In the genomic region with DNA sequence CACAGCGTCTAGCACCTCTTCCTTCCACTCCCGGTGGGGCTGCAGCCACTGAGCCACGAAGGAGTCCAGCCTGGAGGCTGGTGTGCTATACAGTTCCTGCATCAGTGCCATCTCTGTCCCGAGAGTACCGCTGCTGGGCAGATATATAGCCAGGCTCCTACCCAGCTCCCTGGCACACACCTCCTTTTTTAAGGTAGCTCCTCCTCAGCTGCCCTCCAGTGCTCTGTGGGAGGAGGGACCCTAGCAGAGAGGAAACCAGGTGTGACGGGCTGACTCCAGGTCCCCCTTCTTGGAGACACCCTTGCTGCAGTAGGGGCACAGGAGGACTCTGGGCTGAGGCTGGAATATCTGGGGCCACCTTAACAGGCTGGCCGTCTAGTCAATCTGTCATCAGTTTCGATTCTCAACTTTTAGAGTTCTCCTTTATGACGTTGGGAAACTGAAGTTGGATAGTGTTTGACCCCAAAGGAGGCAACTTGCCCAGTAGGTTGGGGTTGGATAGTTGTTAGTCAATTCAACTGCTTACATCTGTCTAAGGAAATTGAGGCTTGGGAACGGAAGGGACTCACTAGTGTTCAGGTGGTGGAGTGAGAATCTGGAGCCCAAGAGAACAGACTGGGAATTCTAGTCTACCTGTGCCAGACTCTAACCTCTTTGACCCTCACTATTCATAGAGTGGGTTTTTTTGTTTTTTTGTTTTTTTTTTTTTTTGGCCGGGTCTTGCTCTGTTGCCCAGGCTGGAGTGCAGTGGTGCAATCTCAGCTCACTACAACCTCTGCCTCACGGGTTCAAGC, we compare ENCODE assay signal across 8 cellular contexts. TPM values are rescaled to one million over a fixed set of nuclear protein-coding genes. Genes with fewer than 3 reads are reported as not detected.
A peak's percentile ranks its signal among the peaks of the same experiment; 100 is the strongest.
DNase-seq lines count a peak whose midpoint lies in the region; ATAC-seq and TF ChIP-seq lines count a peak whose summit lies in the region.

TSS of gene OASL (minus strand) at position 386 of the 794 bp plus-strand sequence. CDS start at position 111, 275 bp downstream.

- H3K4me1 Mint-ChIP-seq in activated CD4-positive, alpha-beta T cell treated with anti-CD3 and anti-CD28 coated beads, Interleukin-2, amount 10 ng/mL, durations not matched to agents 7 days and 5 days: peaks cover 46% of the 10 kb centered on the region

- peak within 1 kb of the TSS; percentile 94 for H3K27ac Mint-ChIP-seq in activated CD4-positive, alpha-beta T cell treated with anti-CD3 and anti-CD28 coated beads, Interleukin-2, amount 10 ng/mL, durations not matched to agents 7 days and 5 days

- peak within 1 kb of the TSS; percentile 98 for H3K4me2 ChIP-seq in osteoblast (ENCODE audit: insufficient read depth, low read length)

- CTCF ChIA-PET in activated CD4-positive, alpha-beta T cell treated with anti-CD3 and anti-CD28 coated beads, Interleukin-2, amount 10 ng/mL, durations not matched to agents 7 days and 5 days (lab: Charles Lee): interaction anchor here (0.6 to 2.6 kb wide), 5 partner anchors 12 to 84 kb away, joined by 3 to 17 read pairs (median 3); no protein-coding TSS in a partner anchor

- POLR2A ChIA-PET in activated CD4-positive, alpha-beta T cell treated with anti-CD3 and anti-CD28 coated beads, Interleukin-2, amount 10 ng/mL, durations not matched to agents 7 days and 5 days (lab: Charles Lee): interaction anchor here (0.6 to 1.0 kb wide), 3 partner anchors 21 to 154 kb away, joined by 4 read pairs; no protein-coding TSS in a partner anchor

- no peaks in the 10 kb centered on the region for H4K20me1 ChIP-seq in osteoblast (ENCODE audit: insufficient read depth, low read length)

- H3K4me3 Mint-ChIP-seq in activated CD4-positive, alpha-beta T cell treated with anti-CD3 and anti-CD28 coated beads, Interleukin-2, amount 10 ng/mL, durations not matched to agents 7 days and 5 days: peak within 1 kb of the TSS; percentile 98

- H2AFZ ChIP-seq in osteoblast (ENCODE audit: low read length): peak within 1 kb of the TSS; percentile 98

- H3K4me3 ChIP-seq in endocrine pancreas (ENCODE audit: control insufficient read depth, insufficient read depth, low read length): peak within 1 kb of the TSS; percentile 72
- H3K4me3 ChIP-seq in osteoblast (ENCODE audit: insufficient read depth, low read length): peak within 1 kb of the TSS; percentile 76

- H3K9ac ChIP-seq in endocrine pancreas (ENCODE audit: control insufficient read depth, insufficient read depth, low read length): peak within 1 kb of the TSS; percentile 22

- DNase-seq in AG20443 (ENCODE audit: low spot score) (peak; percentile 45), HK-2 (ENCODE audit: unreplicated experiment) (peak; percentile 7), osteoblast (ENCODE audit: insufficient read length, low spot score, missing footprints) (peak; percentile 83), NCI-H774 (lab: John Stamatoyannopoulos, UW) (no peak)
- DNase-seq in activated CD4-positive, alpha-beta T cell treated with anti-CD3 and anti-CD28 coated beads, Interleukin-2, amount 10 ng/mL, durations not matched to agents 7 days and 5 days: peak; percentile 75

- H3K4me1 ChIP-seq in endocrine pancreas (ENCODE audit: control insufficient read depth, insufficient read depth, low read length): no peaks in the 10 kb centered on the region
- peaks cover 36% of the 10 kb centered on the region for H3K4me1 ChIP-seq in osteoblast (ENCODE audit: insufficient read depth, low read length)

- H3K79me2 ChIP-seq in osteoblast (ENCODE audit: insufficient read depth, low read length): no peaks in the 10 kb centered on the region

- peaks cover 28% of the 10 kb centered on the region for H3K36me3 Mint-ChIP-seq in activated CD4-positive, alpha-beta T cell treated with anti-CD3 and anti-CD28 coated beads, Interleukin-2, amount 10 ng/mL, durations not matched to agents 7 days and 5 days (ENCODE audit: low read depth)

- H3K27ac ChIP-seq in osteoblast (ENCODE audit: low read depth, low read length): peak within 1 kb of the TSS; percentile 61

- H3K9me3 Mint-ChIP-seq in activated CD4-positive, alpha-beta T cell treated with anti-CD3 and anti-CD28 coated beads, Interleukin-2, amount 10 ng/mL, durations not matched to agents 7 days and 5 days: peaks cover 5% of the 10 kb centered on the region

- H3K9me3 ChIP-seq in endocrine pancreas (ENCODE audit: control insufficient read depth, low read length): no peaks in the 10 kb centered on the region
- no peaks in the 10 kb centered on the region for H3K9me3 ChIP-seq in osteoblast (ENCODE audit: low read depth, low read length)

- H3K27me3 ChIP-seq in endocrine pancreas (ENCODE audit: control insufficient read depth, insufficient read depth, low read length): no peaks in the 10 kb centered on the region
- H3K27me3 ChIP-seq in osteoblast (ENCODE audit: insufficient read depth, low read length): no peaks in the 10 kb centered on the region

- ATAC-seq in GM19438 (IDR thresholded peaks at IDR 0.05; ENCODE audit: low read depth, unreplicated experiment) (peak; percentile 80), GM18868 (IDR thresholded peaks at IDR 0.05; ENCODE audit: unreplicated experiment) (no peak)

- peaks cover 17% of the 10 kb centered on the region for H3K27me3 Mint-ChIP-seq in activated CD4-positive, alpha-beta T cell treated with anti-CD3 and anti-CD28 coated beads, Interleukin-2, amount 10 ng/mL, durations not matched to agents 7 days and 5 days

- H3K36me3 ChIP-seq in endocrine pancreas (ENCODE audit: control insufficient read depth, insufficient read depth, low read length) (no peaks in the 10 kb centered on the region), osteoblast (ENCODE audit: insufficient read depth, low read length) (no peaks in the 10 kb centered on the region)

- no peak for TF ChIP-seq CTCF in osteoblast (IDR thresholded peaks at IDR 0.05; ENCODE audit: extremely low read depth, low read depth, low read length)

RNA-seq across cellular contexts. Expression of gene OASL, which starts in this region (rescaled TPM):
- 10 to 100 TPM; 28.5 to 34.2 TPM for total RNA-seq in activated CD4-positive, alpha-beta T cell treated with anti-CD3 and anti-CD28 coated beads, Interleukin-2, amount 10 ng/mL, durations not matched to agents 7 days and 5 days
- total RNA-seq in osteoblast: 0.72 and 1.2 TPM in 2 replicates

Comparison
In these comparisons a context has a peak if more than half of its experiments do, and no peak if none do; other contexts are left out.
1. RNA of gene OASL (total RNA-seq): 28.5 to 34.2 TPM in activated CD4-positive, alpha-beta T cell treated with anti-CD3 and anti-CD28 coated beads, Interleukin-2, amount 10 ng/mL, durations not matched to agents 7 days and 5 days; 0.72 to 1.2 TPM in osteoblast; every median in the first group is over 10 times any median in the second.